Comparison of ENCODE assay signal across 18 cellular contexts in genomic region chr2:236830931-236831330, GRCh38.
DNase-seq lines count a peak whose midpoint lies in the region; ATAC-seq, FAIRE-seq and TF ChIP-seq lines count a peak whose summit lies in the region.
"Had no signal": no experiment of that assay in that cellular context is flagged by ENCODE, and none has a peak within 500 bp of the region (broad histone marks: within the 10 kb centered on the region; RNA-seq: fewer than 3 reads in every experiment).

No MANE protein-coding gene starts in this region.

- no peaks in the 10 kb centered on the region for H3K27me3 ChIP-seq in H1 (replicated peaks in 1 of 4; ENCODE audit: control insufficient read depth in 3 of 4, extremely low read depth in 1 of 4, insufficient read depth in 3 of 4, low read length in 3 of 4)
- no peaks in the 10 kb centered on the region for H3K27me3 ChIP-seq in tibial artery

- H3K79me1 ChIP-seq in H1 (ENCODE audit: low read depth, low read length): no peaks in the 10 kb centered on the region

- WGBS in H1 (ENCODE audit: extremely low coverage in 1 of 2, insufficient coverage in 1 of 2, insufficient read length in 1 of 2, insufficient replicate concordance in 2 of 2, low coverage in 1 of 2, low lambda C conversion rate in 2 of 2, missing lambda C conversion rate in 1 of 2), 2 experiments: 79% methylated on average over 3 of the region's 3 CpGs; no CpG with 5 or more reads in 1 of the 2 experiments

- CTCF ChIA-PET in H1 (lab: Charles Lee; ENCODE audit: partially characterized antibody): no interaction called here

- DNase-seq in EH (ENCODE audit: low read depth) (peak; percentile 78), H1 (ENCODE audit: low read depth in 1 of 2, low spot score in 2 of 2) (no peak), mesenteric fat pad (ENCODE audit: low spot score) (peak; percentile 47), tibial artery (no peak)
- DNase-seq in activated CD8-positive, alpha-beta memory T cell treated with anti-CD3 and anti-CD28 coated beads for 24 hours: no peak
- no peak for DNase-seq in activated CD4-positive, alpha-beta T cell treated with anti-CD3 and anti-CD28 coated beads, Interleukin-2, amount 50 U/mL, for 1 hour
- DNase-seq: BE2C; CD8-positive, alpha-beta T cell; COR-L47; DMS153; DND-41; GF-D8; GOT3 had no signal

- no peak for TF ChIP-seq RAD21 in H1 (IDR thresholded peaks at IDR 0.05 in 1 of 2, conservative IDR thresholded peaks at IDR 0.05 in 1 of 2; ENCODE audit: low read depth in 2 of 2, low read length in 2 of 2)

- intact Hi-C loops in tibial artery (cut with DNase I; ENCODE audit: low total_unique reads): no loop called here

- no peak for FAIRE-seq in H1 (lab: Jason Lieb, UNC)
- FAIRE-seq: A204.1, D721Med had no signal

- POLR2A ChIA-PET in H1 (lab: Charles Lee; ENCODE audit: partially characterized antibody): interaction anchor here (0.6 kb wide), 1 partner anchor 477 kb away, joined by 3 read pairs; no protein-coding TSS in a partner anchor

- no peak overlapping the region for H3K4ac ChIP-seq in H1 (replicated peaks; ENCODE audit: insufficient read length, low read depth, low read length)

- H2BK5ac ChIP-seq in H1 (ENCODE audit: low read depth, low read length): no peak overlapping the region

- peak overlapping the region; percentile 37 for H2BK120ac ChIP-seq in H1 (replicated peaks; ENCODE audit: low read depth, low read length)

- no peaks in the 10 kb centered on the region for H3K23me2 ChIP-seq in H1 (ENCODE audit: low read depth, low read length)

- H3K23ac ChIP-seq in H1 (ENCODE audit: insufficient read length): no peak overlapping the region

- H3K4me2 ChIP-seq in H1 (ENCODE audit: insufficient read depth in 1 of 2, low read depth in 2 of 2, low read length in 2 of 2): no peak overlapping the region
- H3K4me2 ChIP-seq: KMS-11 had no signal

- H3K79me2 ChIP-seq in H1 (ENCODE audit: control insufficient read depth in 1 of 2, insufficient read depth in 2 of 2, low read length in 2 of 2): no peaks in the 10 kb centered on the region

- no peak overlapping the region for H2BK20ac ChIP-seq in H1 (ENCODE audit: low read length)

- no peak for ATAC-seq in HG03045 (IDR thresholded peaks at IDR 0.05; ENCODE audit: unreplicated experiment)
- ATAC-seq: CD8-positive, alpha-beta T cell had no signal

- H3K9me3 ChIP-seq in H1 (ENCODE audit: insufficient read depth in 2 of 2, low read depth in 1 of 2, low read length in 1 of 2): peaks cover 8 to 10% of the 10 kb centered on the region in 2 experiments
- no peaks in the 10 kb centered on the region for H3K9me3 ChIP-seq in tibial artery
- H3K9me3 ChIP-seq: BE2C, HAP-1 had no signal

- no peak overlapping the region for H4K5ac ChIP-seq in H1 (ENCODE audit: insufficient read length, low read depth, low read length)

- no peak overlapping the region for H2BK15ac ChIP-seq in H1 (ENCODE audit: low read length)

- no peak for TF ChIP-seq EP300 in H1 (IDR thresholded peaks at IDR 0.05; ENCODE audit: borderline replicate concordance in 1 of 2, low read depth in 2 of 2, low read length in 2 of 2)

- H3K9ac ChIP-seq in H1 (replicated peaks in 1 of 4; ENCODE audit: extremely low read depth in 1 of 4, low read depth in 3 of 4, low read length in 3 of 4): no peak overlapping the region
- H3K9ac ChIP-seq: KMS-11 had no signal

- H3K4me1 ChIP-seq in H1 (replicated peaks in 1 of 4; ENCODE audit: control insufficient read depth in 3 of 4, insufficient read depth in 4 of 4, low read length in 3 of 4) (peaks cover 2 to 18% (median 13%) of the 10 kb centered on the region in 4 experiments; a peak in 5 of 7 replicates), tibial artery (peaks cover 0 to 49% (median 10%) of the 10 kb centered on the region in 4 donors)
- H3K4me1 ChIP-seq: BE2C had no signal

- H3K27ac ChIP-seq in H1 (ENCODE audit: low read depth, low read length) (no peak overlapping the region), tibial artery (peak overlapping the region; percentile 70 to 78)
- H3K27ac ChIP-seq: KMS-11 had no signal

- no peak for TF ChIP-seq CTCF in H1 (IDR thresholded peaks at IDR 0.05; ENCODE audit: control extremely low read depth in 1 of 3, insufficient read depth in 1 of 3, low read depth in 1 of 3, low read length in 3 of 3)
- no peak for TF ChIP-seq CTCF in tibial artery (IDR thresholded peaks at IDR 0.05)

- no peak overlapping the region for H4K91ac ChIP-seq in H1 (replicated peaks; ENCODE audit: insufficient read length, low read length)

- H3K4me3 ChIP-seq in H1 (ENCODE audit: extremely low read depth in 1 of 4, insufficient read depth in 2 of 4, low read depth in 3 of 4, low read length in 4 of 4): no peak overlapping the region
- no peak overlapping the region for H3K4me3 ChIP-seq in tibial artery
- H3K4me3 ChIP-seq: HAP-1 had no signal

- H3K18ac ChIP-seq in H1 (ENCODE audit: extremely low read depth, low read length): no peak overlapping the region

- H2AFZ ChIP-seq in H1 (ENCODE audit: low read length): no peak overlapping the region

- no peak overlapping the region for H3K14ac ChIP-seq in H1 (ENCODE audit: insufficient read length)

- H3K56ac ChIP-seq in H1 (replicated peaks; ENCODE audit: insufficient read length, low read depth, low read length): no peak overlapping the region

- H3K36me3 ChIP-seq in H1 (ENCODE audit: control insufficient read depth in 2 of 4, insufficient read depth in 4 of 4, low read length in 3 of 4) (no peaks in the 10 kb centered on the region), tibial artery (no peaks in the 10 kb centered on the region)
- H3K36me3 ChIP-seq: BE2C, HAP-1 had no signal

- H2AK5ac ChIP-seq in H1 (ENCODE audit: low read depth, low read length): no peak overlapping the region

- H2BK12ac ChIP-seq in H1 (ENCODE audit: low read depth, low read length): no peak overlapping the region

- H4K8ac ChIP-seq in H1 (ENCODE audit: extremely low read depth, insufficient read depth, low read length): no peak overlapping the region

- no peak for TF ChIP-seq POLR2A in H1 (IDR thresholded peaks at IDR 0.05; ENCODE audit: control extremely low read depth in 1 of 2, low read depth in 2 of 2, low read length in 2 of 2)

- no peaks in the 10 kb centered on the region for H4K20me1 ChIP-seq in H1 (replicated peaks in 1 of 2; ENCODE audit: control insufficient read depth in 1 of 2, insufficient read depth in 2 of 2, low read length in 2 of 2)

TF ChIP-seq in H1, 55 proteins besides CTCF, POLR2A, EP300 and RAD21:
- no peak for TF ChIP-seq KDM4A (IDR thresholded peaks at IDR 0.05; ENCODE audit: low read depth, low read length, severe bottlenecking)
- no peak for TF ChIP-seq FOSL1 (IDR thresholded peaks at IDR 0.05; ENCODE audit: insufficient read depth, low read depth, low read length)
- TF ChIP-seq POLR2AphosphoS5 (IDR thresholded peaks at IDR 0.05; ENCODE audit: low read depth, low read length): no peak
- TF ChIP-seq ASH2L (IDR thresholded peaks at IDR 0.05; ENCODE audit: low read length): no peak
- TF ChIP-seq HDAC6 (IDR thresholded peaks at IDR 0.05; ENCODE audit: low read depth, low read length): no peak
- no peak for TF ChIP-seq SIN3A (conservative IDR thresholded peaks at IDR 0.05 in 1 of 2, IDR thresholded peaks at IDR 0.05 in 1 of 2; ENCODE audit: low read depth in 1 of 2, low read length in 2 of 2)
- no peak for TF ChIP-seq JUND (IDR thresholded peaks at IDR 0.05; ENCODE audit: low read length)
- no peak for TF ChIP-seq RBBP5 (IDR thresholded peaks at IDR 0.05; ENCODE audit: borderline replicate concordance, low read depth, low read length)
- no peak for TF ChIP-seq BCL11A (IDR thresholded peaks at IDR 0.05; ENCODE audit: low read depth in 2 of 2, low read length in 2 of 2)
- no peak for TF ChIP-seq SIRT6 (IDR thresholded peaks at IDR 0.05; ENCODE audit: low read length)
- TF ChIP-seq, protein P1, sequence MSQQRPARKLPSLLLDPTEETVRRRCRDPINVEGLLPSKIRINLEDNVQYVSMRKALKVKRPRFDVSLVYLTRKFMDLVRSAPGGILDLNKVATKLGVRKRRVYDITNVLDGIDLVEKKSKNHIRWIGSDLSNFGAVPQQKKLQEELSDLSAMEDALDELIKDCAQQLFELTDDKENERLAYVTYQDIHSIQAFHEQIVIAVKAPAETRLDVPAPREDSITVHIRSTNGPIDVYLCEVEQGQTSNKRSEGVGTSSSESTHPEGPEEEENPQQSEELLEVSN (IDR thresholded peaks at IDR 0.05): no peak
- TF ChIP-seq CREB1 (IDR thresholded peaks at IDR 0.05): no peak
- no peak for TF ChIP-seq YY1 (IDR thresholded peaks at IDR 0.05; ENCODE audit: low read depth, low read length)
- TF ChIP-seq SAP30 (IDR thresholded peaks at IDR 0.05; ENCODE audit: insufficient read depth, insufficient replicate concordance, low read length): no peak
- no peak for TF ChIP-seq RFX5 (IDR thresholded peaks at IDR 0.05; ENCODE audit: borderline replicate concordance, low read depth, low read length)
- TF ChIP-seq POU5F1 (IDR thresholded peaks at IDR 0.05; ENCODE audit: low read depth, low read length): no peak
- no peak for TF ChIP-seq CBX8 (IDR thresholded peaks at IDR 0.05; ENCODE audit: borderline replicate concordance, low read depth, low read length)
- TF ChIP-seq TAF1 (IDR thresholded peaks at IDR 0.05; ENCODE audit: low read depth, low read length): no peak
- no peak for TF ChIP-seq NANOG (IDR thresholded peaks at IDR 0.05; ENCODE audit: insufficient read depth, low read depth, low read length, poor library complexity, severe bottlenecking)
- TF ChIP-seq TCF12 (IDR thresholded peaks at IDR 0.05; ENCODE audit: low read depth, low read length): no peak

Comparison
In these comparisons a context has a peak if more than half of its experiments do, and no peak if none do; other contexts are left out.
1. DNase-seq: peak in EH (single experiment) and mesenteric fat pad (single experiment); none in H1 (0 of 2), tibial artery (0 of 2), activated CD8-positive, alpha-beta memory T cell treated with anti-CD3 and anti-CD28 coated beads for 24 hours (single experiment) and activated CD4-positive, alpha-beta T cell treated with anti-CD3 and anti-CD28 coated beads, Interleukin-2, amount 50 U/mL, for 1 hour (single experiment).